In the genomic region with DNA sequence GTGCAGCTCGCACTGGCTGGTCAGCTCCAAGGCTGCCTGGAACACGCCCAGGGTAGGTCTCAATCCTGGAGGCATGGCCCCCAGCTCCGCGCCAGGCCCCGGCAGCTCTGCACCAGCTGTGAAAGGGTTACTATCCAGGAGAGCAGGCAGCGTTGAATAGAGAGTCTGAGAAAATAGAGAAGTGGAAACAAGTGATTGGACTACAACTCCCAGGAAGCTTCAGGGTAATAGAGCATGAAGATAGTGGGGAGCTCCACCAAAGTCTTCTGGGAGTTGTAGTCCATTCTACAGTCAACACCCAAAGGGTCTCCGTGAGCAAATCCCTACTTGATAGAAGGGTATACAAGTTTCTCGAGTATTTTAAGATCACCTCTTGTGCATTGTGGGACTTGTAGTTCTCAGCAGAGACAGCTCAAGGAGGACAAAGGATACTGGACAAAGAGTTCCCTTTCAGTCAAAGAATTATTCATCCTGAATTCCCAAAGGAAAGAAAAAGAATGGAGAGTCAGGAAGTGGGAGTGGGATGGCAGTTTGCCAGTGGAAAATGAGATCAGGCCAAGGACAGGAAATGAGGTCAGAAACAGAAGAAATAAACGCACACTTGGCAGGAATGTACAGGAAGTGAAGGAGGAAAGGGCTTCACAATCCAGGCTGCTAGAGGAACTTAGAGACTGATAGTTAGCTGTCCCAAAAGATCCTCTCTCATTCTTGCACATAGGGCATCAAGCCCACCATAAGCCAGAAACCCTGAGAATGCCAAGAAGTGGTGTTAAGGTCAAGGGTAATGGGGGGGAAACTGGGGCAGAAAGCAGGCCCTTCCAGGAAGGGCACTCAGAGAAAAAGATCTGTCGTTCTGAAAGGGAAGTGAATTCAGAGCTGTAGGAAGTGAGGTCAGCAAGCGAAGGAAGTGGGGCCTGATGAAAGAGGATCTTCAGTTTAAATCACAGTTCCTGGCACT, we compare ENCODE assay signal across 8 cellular contexts. TPM values are rescaled to one million over a fixed set of nuclear protein-coding genes. Genes with fewer than 3 reads are reported as not detected.
DNase-seq lines count a peak whose midpoint lies in the region; ATAC-seq and TF ChIP-seq lines count a peak whose summit lies in the region.

No MANE protein-coding gene starts in this region.

- H2AFZ ChIP-seq in neural cell (ENCODE audit: low read depth, low read length) = peak overlapping the region; percentile 9

- H3K9me3 Mint-ChIP-seq in activated naive CD4-positive, alpha-beta T cell treated with anti-CD3 and anti-CD28 coated beads for 36 hours = peaks cover 11% of the 10 kb centered on the region
- H3K9me3 Mint-ChIP-seq in WTC11 = peaks cover 6% of the 10 kb centered on the region

- POLR2A ChIA-PET in WTC11 (lab: Charles Lee) = interaction anchor here (0.6 to 1.7 kb wide), 3 partner anchors 9 to 80 kb away, joined by 3 to 6 read pairs (median 3); partner anchors contain the start of genes CA11 and IZUMO1

- peaks cover 26% of the 10 kb centered on the region for H3K4me1 Mint-ChIP-seq in activated naive CD4-positive, alpha-beta T cell treated with anti-CD3 and anti-CD28 coated beads for 36 hours (ENCODE audit: low read depth)
- H3K4me1 Mint-ChIP-seq in WTC11 = peaks cover 8% of the 10 kb centered on the region

- peak; percentile 46 for ATAC-seq in WTC11
- ATAC-seq in HG02981 (IDR thresholded peaks at IDR 0.05; ENCODE audit: unreplicated experiment) = no peak
- no peak for ATAC-seq in HG02938 (IDR thresholded peaks at IDR 0.05; ENCODE audit: unreplicated experiment)

- peak overlapping the region; percentile 44 for H3K4me3 Mint-ChIP-seq in activated naive CD4-positive, alpha-beta T cell treated with anti-CD3 and anti-CD28 coated beads for 36 hours
- no peak overlapping the region for H3K4me3 Mint-ChIP-seq in WTC11

- H3K27ac ChIP-seq in neural cell (ENCODE audit: low read length) = no peak overlapping the region

- no peaks in the 10 kb centered on the region for H3K79me2 ChIP-seq in neural cell (replicated peaks; ENCODE audit: insufficient read depth, low read length)

- H3K27ac Mint-ChIP-seq in activated naive CD4-positive, alpha-beta T cell treated with anti-CD3 and anti-CD28 coated beads for 36 hours = peak overlapping the region; percentile 91
- peak overlapping the region; percentile 78 for H3K27ac Mint-ChIP-seq in WTC11

- no peaks in the 10 kb centered on the region for H3K9me2 ChIP-seq in neural cell (ENCODE audit: insufficient read depth, low read length)

- H3K27me3 Mint-ChIP-seq in activated naive CD4-positive, alpha-beta T cell treated with anti-CD3 and anti-CD28 coated beads for 36 hours (ENCODE audit: low read depth) = no peaks in the 10 kb centered on the region
- H3K27me3 Mint-ChIP-seq in WTC11 (ENCODE audit: low read depth) = peaks cover 18% of the 10 kb centered on the region

- H3K27me3 ChIP-seq in neural cell (ENCODE audit: insufficient read depth, low read depth, low read length) = no peaks in the 10 kb centered on the region

- no peak for TF ChIP-seq RAD21 in neural cell (conservative IDR thresholded peaks at IDR 0.05)

- TF ChIP-seq CTCF in WTC11 (IDR thresholded peaks at IDR 0.05) = no peak
- no peak for TF ChIP-seq CTCF in neural cell (IDR thresholded peaks at IDR 0.05; ENCODE audit: poor library complexity, severe bottlenecking)

- no peak for TF ChIP-seq EP300 in neural cell (conservative IDR thresholded peaks at IDR 0.05; ENCODE audit: poor library complexity, severe bottlenecking)

- H3K9ac ChIP-seq in neural cell (ENCODE audit: low read length) = no peak overlapping the region

- CTCF ChIA-PET in activated naive CD4-positive, alpha-beta T cell treated with anti-CD3 and anti-CD28 coated beads for 36 hours (lab: Charles Lee) = interaction anchor here (0.6 to 1.6 kb wide), 4 partner anchors 45 to 746 kb away, joined by 3 to 6 read pairs (median 3); no protein-coding TSS in a partner anchor
- CTCF ChIA-PET in WTC11 (lab: Charles Lee) = interaction anchor here (0.7 to 2.7 kb wide), 10 partner anchors 10 to 421 kb away, joined by 3 to 31 read pairs (median 4); partner anchors contain the start of genes CA11 and CGB7

- no peaks in the 10 kb centered on the region for H3F3A ChIP-seq in neural cell (ENCODE audit: insufficient read depth, low read length, poor library complexity, severe bottlenecking)

- H3K9me3 ChIP-seq in neural cell (ENCODE audit: low read length) = no peaks in the 10 kb centered on the region

- H3K36me3 Mint-ChIP-seq in activated naive CD4-positive, alpha-beta T cell treated with anti-CD3 and anti-CD28 coated beads for 36 hours (ENCODE audit: low read depth) = peaks cover 18% of the 10 kb centered on the region
- peaks cover 6% of the 10 kb centered on the region for H3K36me3 Mint-ChIP-seq in WTC11

- intact Hi-C loops in activated naive CD4-positive, alpha-beta T cell treated with anti-CD3 and anti-CD28 coated beads for 36 hours (cut with micrococcal nuclease) = no loop called here

- H3K4me3 ChIP-seq in neural cell (ENCODE audit: low read length) = no peak overlapping the region

- H4K20me1 ChIP-seq in neural cell (ENCODE audit: insufficient read depth) = no peaks in the 10 kb centered on the region

- H3K4me2 ChIP-seq in neural cell (ENCODE audit: low read length) = no peak overlapping the region

- H3K36me3 ChIP-seq in neural cell (ENCODE audit: insufficient read depth, low read length) = no peaks in the 10 kb centered on the region

- peak; percentile 52 for DNase-seq in activated naive CD4-positive, alpha-beta T cell treated with anti-CD3 and anti-CD28 coated beads for 36 hours
- no peak for DNase-seq in activated naive CD4-positive, alpha-beta T cell treated with Interleukin-2 at 50 U/mL for 16 hours
- DNase-seq in NCI-H2171 (lab: John Stamatoyannopoulos, UW) (peak; percentile 41), WTC11 (ENCODE audit: low spot score) (no peak), fibroblast of peridontal ligament (ENCODE audit: extremely low read depth) (peak; percentile 89)

TF ChIP-seq in WTC11, 78 proteins besides CTCF, POLR2A, EP300 and RAD21 (continues in another document):
- TF ChIP-seq, protein P1, sequence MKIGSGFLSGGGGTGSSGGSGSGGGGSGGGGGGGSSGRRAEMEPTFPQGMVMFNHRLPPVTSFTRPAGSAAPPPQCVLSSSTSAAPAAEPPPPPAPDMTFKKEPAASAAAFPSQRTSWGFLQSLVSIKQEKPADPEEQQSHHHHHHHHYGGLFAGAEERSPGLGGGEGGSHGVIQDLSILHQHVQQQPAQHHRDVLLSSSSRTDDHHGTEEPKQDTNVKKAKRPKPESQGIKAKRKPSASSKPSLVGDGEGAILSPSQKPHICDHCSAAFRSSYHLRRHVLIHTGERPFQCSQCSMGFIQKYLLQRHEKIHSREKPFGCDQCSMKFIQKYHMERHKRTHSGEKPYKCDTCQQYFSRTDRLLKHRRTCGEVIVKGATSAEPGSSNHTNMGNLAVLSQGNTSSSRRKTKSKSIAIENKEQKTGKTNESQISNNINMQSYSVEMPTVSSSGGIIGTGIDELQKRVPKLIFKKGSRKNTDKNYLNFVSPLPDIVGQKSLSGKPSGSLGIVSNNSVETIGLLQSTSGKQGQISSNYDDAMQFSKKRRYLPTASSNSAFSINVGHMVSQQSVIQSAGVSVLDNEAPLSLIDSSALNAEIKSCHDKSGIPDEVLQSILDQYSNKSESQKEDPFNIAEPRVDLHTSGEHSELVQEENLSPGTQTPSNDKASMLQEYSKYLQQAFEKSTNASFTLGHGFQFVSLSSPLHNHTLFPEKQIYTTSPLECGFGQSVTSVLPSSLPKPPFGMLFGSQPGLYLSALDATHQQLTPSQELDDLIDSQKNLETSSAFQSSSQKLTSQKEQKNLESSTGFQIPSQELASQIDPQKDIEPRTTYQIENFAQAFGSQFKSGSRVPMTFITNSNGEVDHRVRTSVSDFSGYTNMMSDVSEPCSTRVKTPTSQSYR (CRISPR knock-in tag; IDR thresholded peaks at IDR 0.05) = no peak

TF ChIP-seq in neural cell, 6 proteins besides CTCF, POLR2A, EP300 and RAD21 (continues in another document):
- no peak for TF ChIP-seq MXI1 (conservative IDR thresholded peaks at IDR 0.05; ENCODE audit: poor library complexity, severe bottlenecking)

RNA-seq across cellular contexts. Expression of gene MAMSTR, which starts 5.5 kb away (rescaled TPM):
- under 1 TPM; 0.44 to 0.57 TPM for total RNA-seq in activated naive CD4-positive, alpha-beta T cell treated with anti-CD3 and anti-CD28 coated beads for 36 hours
- total RNA-seq in WTC11 (2021) = 1.4 to 2.2 TPM (median 1.6 TPM) in 3 replicates
- 0.36 and 0.96 TPM in 2 replicates for polyA plus RNA-seq in neural cell
- polyA minus RNA-seq in neural cell = 0.69 and 0.73 TPM in 2 replicates

RNA-seq across cellular contexts. Expression of gene RASIP1, which starts 15.3 kb away (rescaled TPM):
- under 1 TPM in 1 of 2 experiments, not detected in 1; 0.17 TPM for total RNA-seq in activated naive CD4-positive, alpha-beta T cell treated with anti-CD3 and anti-CD28 coated beads for 36 hours
- total RNA-seq in WTC11 (2021) = 4.4 to 5.4 TPM (median 5.2 TPM) in 3 replicates
- 0.26 TPM in 1 of 2 replicates, not detected in the other for polyA plus RNA-seq in neural cell
- polyA minus RNA-seq in neural cell = 0.12 and 0.24 TPM in 2 replicates

RNA-seq across cellular contexts. Expression of gene IZUMO1, which starts 21.6 kb away (rescaled TPM):
- not detected for total RNA-seq in activated naive CD4-positive, alpha-beta T cell treated with anti-CD3 and anti-CD28 coated beads for 36 hours
- 1.3 to 2.2 TPM (median 1.3 TPM) in 3 replicates for total RNA-seq in WTC11 (2021)
- not detected in 2 replicates for polyA plus RNA-seq in neural cell
- polyA minus RNA-seq in neural cell = not detected in 2 replicates

RNA-seq across cellular contexts. Expression of gene FUT1, which starts 27.4 kb away (rescaled TPM):
- total RNA-seq in activated naive CD4-positive, alpha-beta T cell treated with anti-CD3 and anti-CD28 coated beads for 36 hours = under 1 TPM; 0.07 to 0.12 TPM
- 9.9 to 11.5 TPM (median 10.1 TPM) in 3 replicates for total RNA-seq in WTC11 (2021)
- 0.15 and 0.26 TPM in 2 replicates for polyA plus RNA-seq in neural cell
- 0.49 and 0.58 TPM in 2 replicates for polyA minus RNA-seq in neural cell

RNA-seq across cellular contexts. Expression of gene FUT2, which starts 29.3 kb away (rescaled TPM):
- total RNA-seq in activated naive CD4-positive, alpha-beta T cell treated with anti-CD3 and anti-CD28 coated beads for 36 hours = not detected
- 5.9 to 6.8 TPM (median 6.5 TPM) in 3 replicates for total RNA-seq in WTC11 (2021)
- not detected in 2 replicates for polyA plus RNA-seq in neural cell
- polyA minus RNA-seq in neural cell = not detected in 2 replicates

Comparison
In these comparisons a context has a peak if more than half of its experiments do, and no peak if none do; other contexts are left out.
1. DNase-seq: peak in activated naive CD4-positive, alpha-beta T cell treated with anti-CD3 and anti-CD28 coated beads for 36 hours (single experiment), NCI-H2171 (single experiment) and fibroblast of peridontal ligament (single experiment); none in activated naive CD4-positive, alpha-beta T cell treated with Interleukin-2 at 50 U/mL for 16 hours (single experiment) and WTC11 (single experiment).